In genomic region chr4:5802565-5802964, GRCh38 we compare ENCODE assay signal across 18 cellular contexts.
DNase-seq lines count a peak whose midpoint lies in the region; TF ChIP-seq lines count a peak whose summit lies in the region.
"Had no signal": no experiment of that assay in that cellular context is flagged by ENCODE, and none has a peak within 500 bp of the region (broad histone marks: within the 10 kb centered on the region; RNA-seq: fewer than 3 reads in every experiment).

No MANE protein-coding gene starts in this region.

- no peak for TF ChIP-seq CTCF in WERI-Rb-1 (IDR thresholded peaks at IDR 0.05; ENCODE audit: low read depth, low read length)
- TF ChIP-seq CTCF in sigmoid colon (IDR thresholded peaks at IDR 0.05): no peak

- no peaks in the 10 kb centered on the region for H3K36me3 Mint-ChIP-seq in CD8-positive, alpha-beta memory T cell
- H3K36me3 Mint-ChIP-seq: CD4-positive, CD25-positive, alpha-beta regulatory T cell; CD8-positive, alpha-beta T cell had no signal

- H3K4me3 ChIP-seq in WERI-Rb-1 (ENCODE audit: low read depth, low read length) (no peak overlapping the region), sigmoid colon (no peak overlapping the region)
- no peak overlapping the region for H3K4me3 ChIP-seq in CD8-positive, alpha-beta memory T cell (ENCODE audit: low read length)
- H3K4me3 ChIP-seq: BLaER1, GM23248 had no signal

- H3K9me3 Mint-ChIP-seq in CD8-positive, alpha-beta memory T cell: no peaks in the 10 kb centered on the region
- H3K9me3 Mint-ChIP-seq: CD4-positive, CD25-positive, alpha-beta regulatory T cell; CD8-positive, alpha-beta T cell; H9; HFFc6 had no signal

- H3K9me3 ChIP-seq in WERI-Rb-1 (ENCODE audit: severe bottlenecking) (peaks cover 7% of the 10 kb centered on the region), sigmoid colon (no peaks in the 10 kb centered on the region)
- no peaks in the 10 kb centered on the region for H3K9me3 ChIP-seq in CD8-positive, alpha-beta memory T cell (ENCODE audit: low read length)
- H3K9me3 ChIP-seq: BLaER1 had no signal

- WGBS in sigmoid colon, 2 donors: 90 to 91% methylated on average over 12 of the region's 12 CpGs

- no peaks in the 10 kb centered on the region for H3K4me1 Mint-ChIP-seq in CD8-positive, alpha-beta memory T cell
- H3K4me1 Mint-ChIP-seq: B cell; CD4-positive, CD25-positive, alpha-beta regulatory T cell had no signal

- peaks cover 0 to 3% of the 10 kb centered on the region in 2 donors for H3K27me3 Mint-ChIP-seq in CD8-positive, alpha-beta memory T cell
- H3K27me3 Mint-ChIP-seq: B cell had no signal

- H3K27me3 ChIP-seq in WERI-Rb-1 (ENCODE audit: insufficient read depth, low read depth, severe bottlenecking) (no peaks in the 10 kb centered on the region), sigmoid colon (no peaks in the 10 kb centered on the region)
- no peaks in the 10 kb centered on the region for H3K27me3 ChIP-seq in CD8-positive, alpha-beta memory T cell (ENCODE audit: insufficient read depth, low read length, poor library complexity, severe bottlenecking)
- H3K27me3 ChIP-seq: BLaER1 had no signal

- H3K27ac ChIP-seq in WERI-Rb-1 (peak overlapping the region; percentile 63), sigmoid colon (no peak overlapping the region)
- H3K27ac ChIP-seq in CD8-positive, alpha-beta memory T cell (ENCODE audit: low read depth, low read length): no peak overlapping the region
- H3K27ac ChIP-seq: 22Rv1, BLaER1, C4-2B, GM23248 had no signal

- no peak for TF ChIP-seq POLR2A in sigmoid colon (IDR thresholded peaks at IDR 0.05)

- POLR2A ChIA-PET in CD8-positive, alpha-beta memory T cell (lab: Charles Lee): no interaction called here

- CTCF ChIA-PET in CD8-positive, alpha-beta memory T cell (lab: Charles Lee): no interaction called here

- no peak overlapping the region for H3K4me3 Mint-ChIP-seq in CD8-positive, alpha-beta memory T cell
- H3K4me3 Mint-ChIP-seq: B cell; CD4-positive, CD25-positive, alpha-beta regulatory T cell; CD8-positive, alpha-beta T cell; H9; HFFc6 had no signal

- TF ChIP-seq EP300 in sigmoid colon (IDR thresholded peaks at IDR 0.05): no peak

- H3K4me1 ChIP-seq in sigmoid colon: peaks cover 0 to under 1% (median 0%) of the 10 kb centered on the region in 4 donors
- no peaks in the 10 kb centered on the region for H3K4me1 ChIP-seq in CD8-positive, alpha-beta memory T cell (ENCODE audit: insufficient read depth, low read length)

- intact Hi-C loops in sigmoid colon (cut with DNase I): no loop called here

- DNase-seq in activated effector memory CD4-positive, alpha-beta T cell treated with anti-CD3 and anti-CD28 coated beads, Interleukin-2, amount 50 U/mL, for 16 hours: peak; percentile 27
- no peak for DNase-seq in activated effector memory CD4-positive, alpha-beta T cell treated with Interleukin-2 at 50 U/mL for 16 hours
- DNase-seq in WERI-Rb-1: no peak
- peak; percentile 42 for DNase-seq in sigmoid colon
- no peak for DNase-seq in CD8-positive, alpha-beta memory T cell
- no peak for DNase-seq in DMS153 treated with DMSO at 0.1 percent for 48 hours (lab: John Stamatoyannopoulos, UW; ENCODE audit: unreplicated experiment)
- DNase-seq: CD4-positive, CD25-positive, alpha-beta regulatory T cell; CD8-positive, alpha-beta T cell; DMS 273 treated with DMSO at 0.1 percent for 48 hours; DMS53; DMS79 treated with DMSO at 0.1 percent for 48 hours; GM23248; H9; HFFc6 had no signal

- peaks cover 71% of the 10 kb centered on the region for H3K36me3 ChIP-seq in WERI-Rb-1
- H3K36me3 ChIP-seq in sigmoid colon: peaks cover 6 to 81% (median 28%) of the 10 kb centered on the region in 4 donors
- no peaks in the 10 kb centered on the region for H3K36me3 ChIP-seq in CD8-positive, alpha-beta memory T cell (ENCODE audit: insufficient read depth, low read length)

- no peak overlapping the region for H3K27ac Mint-ChIP-seq in CD8-positive, alpha-beta memory T cell
- H3K27ac Mint-ChIP-seq: B cell; CD4-positive, CD25-positive, alpha-beta regulatory T cell; CD8-positive, alpha-beta T cell; HFFc6 had no signal

Comparison
In these comparisons a context has a peak if more than half of its experiments do, and no peak if none do; other contexts are left out.
1. DNase-seq: peak in activated effector memory CD4-positive, alpha-beta T cell treated with anti-CD3 and anti-CD28 coated beads, Interleukin-2, amount 50 U/mL, for 16 hours (single experiment) and sigmoid colon (single experiment); none in activated effector memory CD4-positive, alpha-beta T cell treated with Interleukin-2 at 50 U/mL for 16 hours (single experiment), WERI-Rb-1 (single experiment), CD8-positive, alpha-beta memory T cell (0 of 5) and DMS153 treated with DMSO at 0.1 percent for 48 hours (single experiment).